Comparison of ENCODE assay signal across 8 cellular contexts in the genomic region with DNA sequence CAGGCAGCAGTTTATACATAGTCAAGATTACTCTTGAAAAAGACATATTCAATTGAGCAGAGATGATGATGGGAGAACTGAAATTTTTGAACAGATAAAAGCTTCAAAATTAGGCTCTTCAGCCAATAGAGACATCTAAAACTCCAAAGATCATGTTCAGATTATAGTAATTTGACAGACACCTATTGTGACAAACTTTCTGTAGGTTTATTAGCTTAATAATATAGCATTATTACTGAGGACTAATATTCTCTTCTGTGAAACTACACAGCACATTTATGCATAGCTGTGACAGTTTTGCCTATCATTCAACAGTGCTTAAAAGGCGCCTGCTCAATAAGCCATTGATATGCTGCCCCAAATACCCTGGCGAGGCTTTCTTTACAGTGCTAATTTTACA.
"Had no signal": no experiment of that assay in that cellular context is flagged by ENCODE, and none has a peak within 500 bp of the region (broad histone marks: within the 10 kb centered on the region; RNA-seq: fewer than 3 reads in every experiment).

No MANE protein-coding gene starts in this region.

- H3K4me3 Mint-ChIP-seq: H9, HFFc6 had no signal

- ATAC-seq: HCT116 had no signal

- H3K4me3 ChIP-seq: GM23248, HAP-1 had no signal

- DNase-seq: GM23248, GOT3, H7, H9, HCEC 1CT, HFFc6 had no signal

- H3K9me3 Mint-ChIP-seq: H9, HFFc6 had no signal

- H3K4me1 ChIP-seq: HAP-1 had no signal

- H3K9ac ChIP-seq: GM23248 had no signal

- H2AFZ ChIP-seq: GM23248 had no signal

- H3K36me3 ChIP-seq: HAP-1 had no signal

- H3K27ac Mint-ChIP-seq: H9, HFFc6 had no signal

- H3K9me3 ChIP-seq: HAP-1 had no signal

- H3K27ac ChIP-seq: GM23248 had no signal
